ENCODE assay signal across 12 cellular contexts in genomic region chr2:191018663-191019119, GRCh38. TPM values are rescaled to one million over a fixed set of nuclear protein-coding genes. Genes with fewer than 3 reads are reported as not detected.
DNase-seq lines count a peak whose midpoint lies in the region; ATAC-seq and TF ChIP-seq lines count a peak whose summit lies in the region.
"Had no signal": no experiment of that assay in that cellular context is flagged by ENCODE, and none has a peak within 500 bp of the region (broad histone marks: within the 10 kb centered on the region; RNA-seq: fewer than 3 reads in every experiment).

No MANE protein-coding gene starts in this region.

- peak overlapping the region in 1 of 2 donors; percentile 17 for H3K27ac Mint-ChIP-seq in natural killer cell
- no peak overlapping the region for H3K27ac Mint-ChIP-seq in natural killer cell treated with Interleukin-12 subunit alpha and Interleukin-12 subunit beta and Interleukin-15 and Interleukin-18, amount 100 ng/mL, for 72 hours
- H3K27ac Mint-ChIP-seq in brain, result no peak overlapping the region

- no peak for TF ChIP-seq CTCF in natural killer cell (IDR thresholded peaks at IDR 0.05)
- no peak for TF ChIP-seq CTCF in brain (conservative IDR thresholded peaks at IDR 0.05)

- DNase-seq in natural killer cell (no peak), HK-2 (ENCODE audit: unreplicated experiment) (peak; percentile 75), SW 1271 (lab: John Stamatoyannopoulos, UW) (no peak), NCI-H510A treated with DMSO at 0.1 percent for 48 hours (lab: John Stamatoyannopoulos, UW) (no peak), SHP77 (lab: John Stamatoyannopoulos, UW) (no peak)
- DNase-seq in natural killer cell treated with Interleukin-12 subunit alpha and Interleukin-12 subunit beta and Interleukin-15 and Interleukin-18, amount 100 ng/mL, for 72 hours (ENCODE audit: low spot score), result no peak
- DNase-seq: activated CD4-positive, CD25-positive, alpha-beta regulatory T cell treated with anti-CD3 and anti-CD28 coated beads, Interleukin-2, amount 50 U/mL, for 72 hours; naive B cell; NCI-H446; Right ventricle myocardium superior had no signal

- no peak for ATAC-seq in natural killer cell
- ATAC-seq in natural killer cell treated with Interleukin-12 subunit alpha and Interleukin-12 subunit beta and Interleukin-15 and Interleukin-18, amount 100 ng/mL, for 72 hours, result no peak
- no peak for ATAC-seq in HG02763 (IDR thresholded peaks at IDR 0.05; ENCODE audit: unreplicated experiment)

- H3K4me3 Mint-ChIP-seq in natural killer cell (peak overlapping the region; percentile 18), brain (peak overlapping the region in 3 of 5 experiments; percentile 8 to 39 (median 22))
- no peak overlapping the region for H3K4me3 Mint-ChIP-seq in natural killer cell treated with Interleukin-12 subunit alpha and Interleukin-12 subunit beta and Interleukin-15 and Interleukin-18, amount 100 ng/mL, for 72 hours

- H3K9me3 Mint-ChIP-seq in natural killer cell (no peaks in the 10 kb centered on the region), brain (no peaks in the 10 kb centered on the region)
- H3K9me3 Mint-ChIP-seq in natural killer cell treated with Interleukin-12 subunit alpha and Interleukin-12 subunit beta and Interleukin-15 and Interleukin-18, amount 100 ng/mL, for 72 hours, result peaks cover 2% of the 10 kb centered on the region

- intact Hi-C loops in natural killer cell (cut with micrococcal nuclease), result no loop called here

- H3K4me1 Mint-ChIP-seq in natural killer cell, result no peaks in the 10 kb centered on the region
- peaks cover 7 to 16% of the 10 kb centered on the region in 2 donors for H3K4me1 Mint-ChIP-seq in natural killer cell treated with Interleukin-12 subunit alpha and Interleukin-12 subunit beta and Interleukin-15 and Interleukin-18, amount 100 ng/mL, for 72 hours (ENCODE audit: low read depth in 2 of 2)
- H3K4me1 Mint-ChIP-seq in brain, result no peaks in the 10 kb centered on the region

- H3K27me3 Mint-ChIP-seq in natural killer cell (ENCODE audit: low read depth in 2 of 2) (no peaks in the 10 kb centered on the region), brain (peaks cover 18% of the 10 kb centered on the region)
- H3K27me3 Mint-ChIP-seq in natural killer cell treated with Interleukin-12 subunit alpha and Interleukin-12 subunit beta and Interleukin-15 and Interleukin-18, amount 100 ng/mL, for 72 hours, result no peaks in the 10 kb centered on the region
- H3K27me3 Mint-ChIP-seq: naive B cell had no signal

- H3K36me3 Mint-ChIP-seq in natural killer cell, result no peaks in the 10 kb centered on the region
- peaks cover 10% of the 10 kb centered on the region for H3K36me3 Mint-ChIP-seq in natural killer cell treated with Interleukin-12 subunit alpha and Interleukin-12 subunit beta and Interleukin-15 and Interleukin-18, amount 100 ng/mL, for 72 hours
- H3K36me3 Mint-ChIP-seq in brain, result no peaks in the 10 kb centered on the region
- H3K36me3 Mint-ChIP-seq: naive B cell had no signal

RNA-seq across cellular contexts. Expression of gene STAT1, which starts 4.7 kb away (rescaled TPM):
- 10 to 100 TPM; 49.1 to 91.6 (median 86.2) TPM for total RNA-seq in natural killer cell
- total RNA-seq in natural killer cell treated with Interleukin-12 subunit alpha and Interleukin-12 subunit beta and Interleukin-15 and Interleukin-18, amount 100 ng/mL, for 72 hours, result 100 to 1,000 TPM; 145 to 252 TPM
- polyA plus RNA-seq in brain (ENCODE audit: insufficient read depth, low read depth, low replicate concordance), result 28.8 TPM
